In genomic region chr4:7970031-7970946, GRCh38 we compare ENCODE assay signal across 8 cellular contexts. TPM values are rescaled to one million over a fixed set of nuclear protein-coding genes. Genes with fewer than 3 reads are reported as not detected.
DNase-seq lines count a peak whose midpoint lies in the region; ATAC-seq, FAIRE-seq and TF ChIP-seq lines count a peak whose summit lies in the region.

No MANE protein-coding gene starts in this region.

- TF ChIP-seq POLR2A in GM12892 (IDR thresholded peaks at IDR 0.05; ENCODE audit: low read depth, low read length) = no peak; the same call in 1 of the 2 replicates

- H3K27me3 ChIP-seq in WERI-Rb-1 (ENCODE audit: insufficient read depth, low read depth, severe bottlenecking) = no peaks in the 10 kb centered on the region

- peaks cover 25% of the 10 kb centered on the region for H3K36me3 Mint-ChIP-seq in central memory CD8-positive, alpha-beta T cell (ENCODE audit: insufficient read depth)
- H3K36me3 Mint-ChIP-seq in naive thymus-derived CD8-positive, alpha-beta T cell = peaks cover 0 to 2% (median 1%) of the 10 kb centered on the region in 3 donors

- ATAC-seq in HG02571 (IDR thresholded peaks at IDR 0.05; ENCODE audit: unreplicated experiment) = peak; percentile 72
- ATAC-seq in central memory CD8-positive, alpha-beta T cell (replicated peaks; ENCODE audit: extremely low read depth, poor library complexity, severe bottlenecking) = peak; percentile 66
- peak; percentile 76 to 77 for ATAC-seq in naive thymus-derived CD8-positive, alpha-beta T cell
- ATAC-seq in GM19328 (IDR thresholded peaks at IDR 0.05; ENCODE audit: unreplicated experiment) = no peak

- H3K4me3 Mint-ChIP-seq in central memory CD8-positive, alpha-beta T cell = peak overlapping the region; percentile 92
- H3K4me3 Mint-ChIP-seq in naive thymus-derived CD8-positive, alpha-beta T cell = peak overlapping the region; percentile 73 to 95 (median 86)

- H3K27ac ChIP-seq in WERI-Rb-1 = no peak overlapping the region

- peaks cover 77% of the 10 kb centered on the region for H3K4me1 Mint-ChIP-seq in central memory CD8-positive, alpha-beta T cell
- H3K4me1 Mint-ChIP-seq in naive thymus-derived CD8-positive, alpha-beta T cell = peaks cover 18 to 55% (median 46%) of the 10 kb centered on the region in 4 donors

- H3K4me3 ChIP-seq in WERI-Rb-1 (ENCODE audit: low read depth, low read length) = no peak overlapping the region

- no peak for TF ChIP-seq CTCF in WERI-Rb-1 (IDR thresholded peaks at IDR 0.05; ENCODE audit: low read depth, low read length)

- no peaks in the 10 kb centered on the region for H3K9me3 Mint-ChIP-seq in central memory CD8-positive, alpha-beta T cell
- H3K9me3 Mint-ChIP-seq in naive thymus-derived CD8-positive, alpha-beta T cell = no peaks in the 10 kb centered on the region

- FAIRE-seq in GM12892 (lab: Jason Lieb, UNC) = peak; percentile 80

- POLR2A ChIA-PET in naive thymus-derived CD8-positive, alpha-beta T cell (lab: Charles Lee) = interaction anchor here (0.8 to 1.2 kb wide), 2 partner anchors 30 to 32 kb away, joined by 3 to 5 read pairs; partner anchors contain the start of gene AFAP1

- no peaks in the 10 kb centered on the region for H3K9me3 ChIP-seq in WERI-Rb-1 (ENCODE audit: severe bottlenecking)

- H3K27me3 Mint-ChIP-seq in central memory CD8-positive, alpha-beta T cell = no peaks in the 10 kb centered on the region
- H3K27me3 Mint-ChIP-seq in naive thymus-derived CD8-positive, alpha-beta T cell = no peaks in the 10 kb centered on the region

- H3K27ac Mint-ChIP-seq in central memory CD8-positive, alpha-beta T cell (ENCODE audit: low read depth) = peak overlapping the region; percentile 98
- H3K27ac Mint-ChIP-seq in naive thymus-derived CD8-positive, alpha-beta T cell = peak overlapping the region; percentile 86 to 98 (median 94)

- DNase-seq in GM12892 (ENCODE audit: insufficient read length) (peak; percentile 56), T follicular helper cell (ENCODE audit: low read depth) (peak; percentile 21), AG08395 (ENCODE audit: low spot score) (no peak), WERI-Rb-1 (no peak)
- DNase-seq in central memory CD8-positive, alpha-beta T cell (ENCODE audit: low spot score in 2 of 2) = peak in 1 of 2 donors; percentile 47
- DNase-seq in naive thymus-derived CD8-positive, alpha-beta T cell = peak in 7 of 10 donors; percentile 13 to 68 (median 32)

- no peaks in the 10 kb centered on the region for H3K36me3 ChIP-seq in WERI-Rb-1

RNA-seq across cellular contexts. Expression of gene AFAP1, which starts 30.6 kb away (rescaled TPM):
- 0.28 TPM for polyA plus RNA-seq in GM12892 (2012; ENCODE audit: missing spikeins)
- total RNA-seq in naive thymus-derived CD8-positive, alpha-beta T cell = 1 to 10 TPM; 7.4 to 7.6 TPM
- 1 to 10 TPM in 1 of 3 donors, under 1 TPM in 2; 0.90 to 3.3 (median 0.94) TPM for polyA plus RNA-seq in naive thymus-derived CD8-positive, alpha-beta T cell

Comparison
In these comparisons a context has a peak if more than half of its experiments do, and no peak if none do; other contexts are left out.
1. DNase-seq: peak in GM12892 (single experiment), T follicular helper cell (single experiment) and naive thymus-derived CD8-positive, alpha-beta T cell (7 of 10); none in AG08395 (single experiment) and WERI-Rb-1 (single experiment).